ENCODE assay signal across 24 cellular contexts in genomic region chr4:77765720-77766119, GRCh38.
"Had no signal": no experiment of that assay in that cellular context is flagged by ENCODE, and none has a peak within 500 bp of the region (broad histone marks: within the 10 kb centered on the region; RNA-seq: fewer than 3 reads in every experiment).

No MANE protein-coding gene starts in this region.

- DNase-seq: activated CD4-positive, alpha-beta T cell treated with anti-CD3 and anti-CD28 coated beads for 4 hours; activated CD8-positive, alpha-beta memory T cell treated with anti-CD3 and anti-CD28 coated beads, Interleukin-2, amount 50 U/mL, for 48 hours; activated CD8-positive, alpha-beta T cell treated with anti-CD3 and anti-CD28 coated beads for 36 hours; activated T-cell treated with anti-CD3 and anti-CD28 coated beads, Interleukin-2, amount 50 U/mL, for 1 hour; adrenal gland; anterior cingulate cortex; caudate nucleus; colonic mucosa; NCI-H1105 treated with DMSO at 0.1 percent for 48 hours; NCI-H146; NCI-H187 treated with DMSO at 0.1 percent for 48 hours; NCI-H2081 treated with DMSO at 0.1 percent for 48 hours; NCI-H446; NCI-H524; Peyer's patch; Right ventricle myocardium superior; SJCRH30; SK-N-SH; SW 1271 had no signal

- H3K27me3 Mint-ChIP-seq: activated CD8-positive, alpha-beta T cell treated with anti-CD3 and anti-CD28 coated beads for 36 hours had no signal

- H3K27ac ChIP-seq: adrenal gland, breast epithelium, colonic mucosa, KMS-11, Peyer's patch, RWPE1, SJCRH30 had no signal

- H3K4me1 ChIP-seq: adrenal gland, breast epithelium, colonic mucosa, Peyer's patch, SJCRH30 had no signal

- H3K4me3 Mint-ChIP-seq: activated CD8-positive, alpha-beta T cell treated with anti-CD3 and anti-CD28 coated beads for 36 hours had no signal

- H3K4me3 ChIP-seq: adrenal gland, breast epithelium, colonic mucosa, Peyer's patch, SJCRH30 had no signal

- H3K27me3 ChIP-seq: adrenal gland, breast epithelium, colonic mucosa, Peyer's patch, SJCRH30 had no signal

- H3K9ac ChIP-seq: KMS-11, SK-N-SH had no signal

- H3K36me3 ChIP-seq: adrenal gland, breast epithelium, colonic mucosa had no signal

- H3K4me2 ChIP-seq: KMS-11, SK-N-SH had no signal

- H3K9me3 ChIP-seq: colonic mucosa had no signal

- ATAC-seq: activated CD4-positive, CD25-positive, alpha-beta regulatory T cell treated with anti-CD3 and anti-CD28 coated beads, Interleukin-2, amount 50 U/mL, for 24 hours; activated CD8-positive, alpha-beta T cell treated with anti-CD3 and anti-CD28 coated beads for 36 hours; activated naive CD4-positive, alpha-beta T cell treated with anti-CD3 and anti-CD28 coated beads, Interleukin-2, amount 50 U/mL, for 72 hours had no signal

- H3K27ac Mint-ChIP-seq: activated CD8-positive, alpha-beta T cell treated with anti-CD3 and anti-CD28 coated beads for 36 hours; activated naive CD4-positive, alpha-beta T cell treated with anti-CD3 and anti-CD28 coated beads, Interleukin-2, amount 50 U/mL, for 72 hours had no signal
